ENCODE assay signal across 22 cellular contexts in genomic region chr16:87454391-87454790, GRCh38.
"Had no signal": no experiment of that assay in that cellular context is flagged by ENCODE, and none has a peak within 500 bp of the region (broad histone marks: within the 10 kb centered on the region; RNA-seq: fewer than 3 reads in every experiment).

No MANE protein-coding gene starts in this region.

- H3K27ac Mint-ChIP-seq: IgD-negative memory B cell had no signal

- H3K9me3 Mint-ChIP-seq: IgD-negative memory B cell had no signal

- H3K4me3 Mint-ChIP-seq: IgD-negative memory B cell had no signal

- FAIRE-seq: RCC 7860 had no signal

- H3K9me3 ChIP-seq: SJSA1 had no signal

- DNase-seq: KBM-7, NCI-H1092, NCI-H1105 treated with DMSO at 0.1 percent for 48 hours, NCI-H1436, NCI-H187, NCI-H2029, NCI-H2081 treated with DMSO at 0.1 percent for 48 hours, NCI-H2171, NCI-H226, NCI-H446, NCI-H510A, NCI-H524 treated with DMSO at 0.1 percent for 48 hours, NCI-H69, NCI-H774, Right ventricle myocardium superior, RPMI8226, SIG-M5, SW 1271 had no signal

- H3K27me3 ChIP-seq: SJSA1 had no signal

- H3K27ac ChIP-seq: SJSA1, SK-N-MC had no signal

- H3K4me3 ChIP-seq: SJSA1, SK-N-MC had no signal
